In the genomic region with DNA sequence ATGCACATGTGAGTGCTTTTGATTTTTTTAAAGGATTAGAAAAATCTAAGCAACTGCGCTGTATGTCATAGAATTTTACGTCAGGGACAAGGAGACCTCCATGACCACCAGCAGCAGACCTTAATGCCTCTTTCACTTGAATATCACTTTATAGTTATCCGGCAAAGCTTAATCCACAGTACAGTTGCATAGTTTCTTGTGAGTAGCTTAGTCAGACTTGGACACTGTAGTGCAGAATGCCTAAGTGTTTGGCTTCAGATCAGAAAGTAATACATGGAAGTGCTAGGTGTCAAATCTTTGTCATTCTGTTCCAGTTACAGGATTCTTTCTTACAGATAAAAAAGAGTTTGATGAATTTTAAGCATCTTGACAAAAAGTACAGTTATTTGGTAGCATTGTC, we compare ENCODE assay signal across 1 cellular context.
TF ChIP-seq lines count a peak whose summit lies in the region.

No MANE protein-coding gene starts in this region.

TF ChIP-seq in IMR-90, 13 proteins besides CTCF, POLR2A, EP300 and RAD21:
- TF ChIP-seq MAZ (IDR thresholded peaks at IDR 0.05; ENCODE audit: borderline replicate concordance, low read depth, low read length) (no peak), MAFK (IDR thresholded peaks at IDR 0.05; ENCODE audit: low read depth, low read length) (no peak), MXI1 (IDR thresholded peaks at IDR 0.05; ENCODE audit: borderline replicate concordance, low read depth, low read length) (no peak), BHLHE40 (IDR thresholded peaks at IDR 0.05; ENCODE audit: low read depth, low read length) (no peak), FOS (IDR thresholded peaks at IDR 0.05; ENCODE audit: low read depth, low read length) (no peak), CEBPB (IDR thresholded peaks at IDR 0.05; ENCODE audit: low read depth, low read length) (no peak), CHD1 (IDR thresholded peaks at IDR 0.05; ENCODE audit: low read depth, low read length) (no peak)
- TF ChIP-seq, protein P1, sequence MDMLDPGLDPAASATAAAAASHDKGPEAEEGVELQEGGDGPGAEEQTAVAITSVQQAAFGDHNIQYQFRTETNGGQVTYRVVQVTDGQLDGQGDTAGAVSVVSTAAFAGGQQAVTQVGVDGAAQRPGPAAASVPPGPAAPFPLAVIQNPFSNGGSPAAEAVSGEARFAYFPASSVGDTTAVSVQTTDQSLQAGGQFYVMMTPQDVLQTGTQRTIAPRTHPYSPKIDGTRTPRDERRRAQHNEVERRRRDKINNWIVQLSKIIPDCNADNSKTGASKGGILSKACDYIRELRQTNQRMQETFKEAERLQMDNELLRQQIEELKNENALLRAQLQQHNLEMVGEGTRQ (IDR thresholded peaks at IDR 0.05; ENCODE audit: low read depth, low read length): no peak
